18 cellular contexts compared by ENCODE assay signal in the genomic region with DNA sequence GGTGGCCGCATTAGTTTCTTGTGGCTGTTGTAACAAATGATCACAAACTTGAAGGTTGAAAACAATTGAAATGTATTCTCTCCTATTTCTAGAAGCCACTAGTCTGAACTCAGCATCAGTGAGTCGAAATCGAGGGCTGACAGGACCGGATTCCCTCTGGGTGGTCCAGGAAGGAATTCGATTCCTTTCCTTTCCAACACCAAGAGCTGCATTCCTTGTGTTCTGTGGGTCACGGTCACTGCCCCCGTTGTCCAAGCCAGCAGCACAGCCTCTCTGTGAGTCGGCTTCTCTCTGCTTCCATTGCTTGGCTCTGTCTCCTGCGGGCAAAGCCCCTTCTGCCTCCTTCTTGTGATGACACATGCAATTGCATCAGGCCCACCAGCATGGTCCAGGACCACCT.
A peak's percentile ranks its signal among the peaks of the same experiment; 100 is the strongest.
DNase-seq lines count a peak whose midpoint lies in the region; ATAC-seq and TF ChIP-seq lines count a peak whose summit lies in the region.
"Had no signal": no experiment of that assay in that cellular context is flagged by ENCODE, and none has a peak within 500 bp of the region (broad histone marks: within the 10 kb centered on the region; RNA-seq: fewer than 3 reads in every experiment).

No MANE protein-coding gene starts in this region.

- intact Hi-C loops in thyroid gland (cut with DNase I): no loop called here
- intact Hi-C loops in activated CD4-positive, alpha-beta T cell treated with anti-CD3 and anti-CD28 coated beads, Interleukin-2, amount 10 ng/mL, durations not matched to agents 24 days and 14 days (cut with micrococcal nuclease): no loop called here

- ATAC-seq in left lobe of liver: peak; percentile 16
- ATAC-seq: CD8-positive, alpha-beta T cell; PC-3 had no signal

- H3K9me3 ChIP-seq in SJSA1 (replicated peaks) (no peaks in the 10 kb centered on the region; the same call in 1 of the 2 replicates), thyroid gland (no peaks in the 10 kb centered on the region)

- peaks cover 5% of the 10 kb centered on the region for H3K9me3 Mint-ChIP-seq in activated CD4-positive, alpha-beta T cell treated with anti-CD3 and anti-CD28 coated beads, Interleukin-2, amount 10 ng/mL, durations not matched to agents 24 days and 14 days

- H3K27ac ChIP-seq in SJSA1 (peak overlapping the region; percentile 86), thyroid gland (no peak overlapping the region)
- H3K27ac ChIP-seq: BLaER1 treated with 17β-estradiol and CSF1 and Interleukin-3, amounts not matched to agents 10 nM and 100 nM; KMS-11; RWPE1 had no signal

- H3K27me3 ChIP-seq in SJSA1 (replicated peaks) (no peaks in the 10 kb centered on the region), thyroid gland (no peaks in the 10 kb centered on the region)
- H3K27me3 ChIP-seq: BLaER1 treated with 17β-estradiol and CSF1 and Interleukin-3, amounts not matched to agents 10 nM and 100 nM had no signal

- no peaks in the 10 kb centered on the region for H3K36me3 Mint-ChIP-seq in activated CD4-positive, alpha-beta T cell treated with anti-CD3 and anti-CD28 coated beads, Interleukin-2, amount 10 ng/mL, durations not matched to agents 24 days and 14 days (ENCODE audit: low read depth)
- H3K36me3 Mint-ChIP-seq: CD8-positive, alpha-beta T cell had no signal

- peaks cover 6% of the 10 kb centered on the region for H3K27me3 Mint-ChIP-seq in activated CD4-positive, alpha-beta T cell treated with anti-CD3 and anti-CD28 coated beads, Interleukin-2, amount 10 ng/mL, durations not matched to agents 24 days and 14 days

- H3K36me3 ChIP-seq in SJSA1 (no peaks in the 10 kb centered on the region), thyroid gland (no peaks in the 10 kb centered on the region)
- H3K36me3 ChIP-seq: BLaER1 treated with 17β-estradiol and CSF1 and Interleukin-3, amounts not matched to agents 10 nM and 100 nM had no signal

- TF ChIP-seq CTCF in astrocyte of the spinal cord (IDR thresholded peaks at IDR 0.05; ENCODE audit: low read depth, low read length) (no peak), thyroid gland (IDR thresholded peaks at IDR 0.05) (no peak)

- H3K4me3 ChIP-seq in SJSA1 (peak overlapping the region; percentile 7), astrocyte of the spinal cord (ENCODE audit: low read depth, low read length) (no peak overlapping the region), thyroid gland (replicated peaks in 1 of 3) (no peak overlapping the region)
- H3K4me3 ChIP-seq: BLaER1 treated with 17β-estradiol and CSF1 and Interleukin-3, amounts not matched to agents 10 nM and 100 nM had no signal

- in situ Hi-C loops in astrocyte of the spinal cord (cut with HindIII; ENCODE audit: low sequenced_read_pairs): no loop called here

- no peak overlapping the region for H3K4me3 Mint-ChIP-seq in activated CD4-positive, alpha-beta T cell treated with anti-CD3 and anti-CD28 coated beads, Interleukin-2, amount 10 ng/mL, durations not matched to agents 24 days and 14 days
- H3K4me3 Mint-ChIP-seq: CD8-positive, alpha-beta T cell had no signal

- peaks cover 61% of the 10 kb centered on the region for H3K4me1 ChIP-seq in SJSA1 (replicated peaks)
- H3K4me1 ChIP-seq in thyroid gland: no peaks in the 10 kb centered on the region

- no peak overlapping the region for H3K27ac Mint-ChIP-seq in activated CD4-positive, alpha-beta T cell treated with anti-CD3 and anti-CD28 coated beads, Interleukin-2, amount 10 ng/mL, durations not matched to agents 24 days and 14 days
- H3K27ac Mint-ChIP-seq: CD8-positive, alpha-beta T cell had no signal

- DNase-seq in SJSA1 (ENCODE audit: low read depth in 1 of 2, low spot score in 2 of 2) (peak; percentile 95 to 97), astrocyte of the spinal cord (ENCODE audit: low read depth, low spot score) (peak; percentile 23), left lobe of liver (ENCODE audit: low spot score) (no peak), thyroid gland (peak; percentile 42 to 57), NCI-H2029 treated with DMSO at 0.1 percent for 48 hours (lab: John Stamatoyannopoulos, UW) (no peak), T1000 (lab: John Stamatoyannopoulos, UW) (no peak)
- DNase-seq in activated CD4-positive, alpha-beta T cell treated with anti-CD3 and anti-CD28 coated beads, Interleukin-2, amount 10 ng/mL, durations not matched to agents 24 days and 14 days: no peak
- DNase-seq: CD8-positive, alpha-beta T cell; DMS53; H7; NCI-H1417 treated with DMSO at 0.1 percent for 48 hours; NCI-H187 treated with DMSO at 0.1 percent for 48 hours; NCI-H526; PC-3; SIG-M5 had no signal

- no peaks in the 10 kb centered on the region for H3K4me1 Mint-ChIP-seq in activated CD4-positive, alpha-beta T cell treated with anti-CD3 and anti-CD28 coated beads, Interleukin-2, amount 10 ng/mL, durations not matched to agents 24 days and 14 days

- WGBS in thyroid gland, 2 donors: 24 to 44% methylated on average over 9 of the region's 9 CpGs

- TF ChIP-seq POLR2A in thyroid gland (IDR thresholded peaks at IDR 0.05): no peak

Comparison
In these comparisons a context has a peak if more than half of its experiments do, and no peak if none do; other contexts are left out.
1. DNase-seq: peak in SJSA1 (2 of 2), astrocyte of the spinal cord (single experiment) and thyroid gland (2 of 2); none in left lobe of liver (single experiment), NCI-H2029 treated with DMSO at 0.1 percent for 48 hours (single experiment), T1000 (single experiment) and activated CD4-positive, alpha-beta T cell treated with anti-CD3 and anti-CD28 coated beads, Interleukin-2, amount 10 ng/mL, durations not matched to agents 24 days and 14 days (single experiment).